25 cellular contexts compared by ENCODE assay signal in genomic region chr13:46773556-46773955, GRCh38.
"Had no signal": no experiment of that assay in that cellular context is flagged by ENCODE, and none has a peak within 500 bp of the region (broad histone marks: within the 10 kb centered on the region; RNA-seq: fewer than 3 reads in every experiment).

No MANE protein-coding gene starts in this region.

- H3K4me3 ChIP-seq: body of pancreas, SJCRH30 had no signal

- H3K4me3 Mint-ChIP-seq: activated CD8-positive, alpha-beta T cell treated with anti-CD3 and anti-CD28 coated beads for 36 hours; activated naive CD4-positive, alpha-beta T cell treated with anti-CD3 and anti-CD28 coated beads, Interleukin-2, amount 50 U/mL, for 24 hours; activated T-cell treated with anti-CD3 and anti-CD28 coated beads, Interleukin-2, amount 50 U/mL, for 72 hours had no signal

- DNase-seq: activated CD4-positive, alpha-beta T cell treated with anti-CD3 and anti-CD28 coated beads for 4 hours; activated CD8-positive, alpha-beta memory T cell treated with anti-CD3 and anti-CD28 coated beads, Interleukin-2, amount 50 U/mL, for 4 hours; activated CD8-positive, alpha-beta T cell treated with anti-CD3 and anti-CD28 coated beads for 36 hours; activated naive CD4-positive, alpha-beta T cell; activated T-cell treated with anti-CD3 and anti-CD28 coated beads, Interleukin-2, amount 50 U/mL, for 72 hours; aorta; body of pancreas; IMR-90; Kasumi-1; KBM-7; NCI-H1048; NCI-H1417; NCI-H1930; NCI-H2171; NCI-H2227 treated with DMSO at 0.1 percent for 48 hours; NCI-H446 treated with DMSO at 0.1 percent for 48 hours; NCI-H524 treated with DMSO at 0.1 percent for 48 hours; NCI-H748 treated with DMSO at 0.1 percent for 48 hours; Right ventricle myocardium superior; SJCRH30; SK-N-SH; T-helper 1 cell had no signal

- H3K27ac ChIP-seq: body of pancreas, RWPE1, SJCRH30 had no signal

- ATAC-seq: activated CD4-positive, CD25-positive, alpha-beta regulatory T cell treated with anti-CD3 and anti-CD28 coated beads, Interleukin-2, amount 50 U/mL, for 24 hours; activated CD8-positive, alpha-beta T cell treated with anti-CD3 and anti-CD28 coated beads for 36 hours; activated T-cell treated with anti-CD3 and anti-CD28 coated beads, Interleukin-2, amount 50 U/mL, for 72 hours; body of pancreas had no signal

- H3K27me3 Mint-ChIP-seq: activated CD8-positive, alpha-beta T cell treated with anti-CD3 and anti-CD28 coated beads for 36 hours; activated naive CD4-positive, alpha-beta T cell treated with anti-CD3 and anti-CD28 coated beads, Interleukin-2, amount 50 U/mL, for 24 hours had no signal

- H3K9ac ChIP-seq: SK-N-SH had no signal

- H3K27ac Mint-ChIP-seq: activated CD8-positive, alpha-beta T cell treated with anti-CD3 and anti-CD28 coated beads for 36 hours; activated naive CD4-positive, alpha-beta T cell treated with anti-CD3 and anti-CD28 coated beads, Interleukin-2, amount 50 U/mL, for 24 hours; activated T-cell treated with anti-CD3 and anti-CD28 coated beads, Interleukin-2, amount 50 U/mL, for 72 hours had no signal

- H3K9me3 Mint-ChIP-seq: activated CD8-positive, alpha-beta T cell treated with anti-CD3 and anti-CD28 coated beads for 36 hours; activated naive CD4-positive, alpha-beta T cell treated with anti-CD3 and anti-CD28 coated beads, Interleukin-2, amount 50 U/mL, for 24 hours had no signal

- H3K9me3 ChIP-seq: body of pancreas, SJCRH30, SK-N-SH had no signal

- H3K4me1 Mint-ChIP-seq: activated naive CD4-positive, alpha-beta T cell treated with anti-CD3 and anti-CD28 coated beads, Interleukin-2, amount 50 U/mL, for 24 hours had no signal

- H3K4me1 ChIP-seq: body of pancreas, SJCRH30 had no signal

- H3K27me3 ChIP-seq: body of pancreas, SJCRH30 had no signal

- H3K4me2 ChIP-seq: SK-N-SH had no signal
